21 cellular contexts compared by ENCODE assay signal in the genomic region with DNA sequence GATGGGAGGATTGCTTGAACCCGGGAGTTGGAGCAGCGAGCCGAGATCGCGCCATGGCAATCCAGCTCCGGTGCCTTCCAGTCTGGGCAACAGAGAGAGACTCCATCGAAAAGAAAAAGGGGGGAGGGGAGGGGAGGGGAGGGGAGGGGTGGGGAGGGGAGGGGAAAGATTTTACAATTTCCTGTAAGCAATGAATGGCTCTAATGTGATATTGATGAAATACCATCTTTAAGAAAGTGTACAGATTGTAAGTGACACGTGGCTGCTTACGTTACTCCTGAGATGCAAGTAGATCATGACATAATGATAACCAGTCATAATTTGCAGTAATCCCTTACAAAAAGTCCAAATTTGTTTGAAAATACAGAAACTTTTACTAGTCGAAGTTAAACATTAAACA. TPM values are rescaled to one million over a fixed set of nuclear protein-coding genes. Genes with fewer than 3 reads are reported as not detected.
DNase-seq lines count a peak whose midpoint lies in the region; ATAC-seq, FAIRE-seq and TF ChIP-seq lines count a peak whose summit lies in the region.
"Had no signal": no experiment of that assay in that cellular context is flagged by ENCODE, and none has a peak within 500 bp of the region (broad histone marks: within the 10 kb centered on the region; RNA-seq: fewer than 3 reads in every experiment).

No MANE protein-coding gene starts in this region.

- TF ChIP-seq CTCF in HEK293 (tag by site-specific recombination; IDR thresholded peaks at IDR 0.05) (no peak), H1 (IDR thresholded peaks at IDR 0.05; ENCODE audit: control extremely low read depth in 1 of 3, insufficient read depth in 1 of 3, low read depth in 1 of 3, low read length in 3 of 3) (no peak), neural crest cell (conservative IDR thresholded peaks at IDR 0.05) (no peak)

- CTCF ChIA-PET in HEK293 (lab: Yijun Ruan, JAX) (interaction anchor here (0.6 to 0.9 kb wide), 3 partner anchors 21 to 102 kb away, joined by 3 to 4 read pairs (median 3); no protein-coding TSS in a partner anchor), H1 (lab: Charles Lee; ENCODE audit: partially characterized antibody) (interaction anchor here (0.6 to 1.9 kb wide), 4 partner anchors 21 to 229 kb away, joined by 3 to 6 read pairs (median 3); no protein-coding TSS in a partner anchor)

- H3K56ac ChIP-seq in H1 (replicated peaks; ENCODE audit: insufficient read length, low read depth, low read length) = no peak overlapping the region

- H2BK12ac ChIP-seq in H1 (ENCODE audit: low read depth, low read length) = no peak overlapping the region

- peak; percentile 25 for DNase-seq in DMS53 treated with DMSO at 0.1 percent for 48 hours (lab: John Stamatoyannopoulos, UW; ENCODE audit: unreplicated experiment)
- no peak for DNase-seq in H1 (ENCODE audit: low read depth in 1 of 2, low spot score in 2 of 2)
- DNase-seq in neural crest cell (ENCODE audit: low read depth, low spot score) = no peak
- DNase-seq in GF-D8 (lab: John Stamatoyannopoulos, UW) = no peak
- DNase-seq: CD4-positive, alpha-beta T cell; COR-L47; DND-41; NCI-H1694 treated with DMSO at 0.1 percent for 48 hours; NCI-H2081 treated with DMSO at 0.1 percent for 48 hours; NCI-H446 treated with DMSO at 0.1 percent for 48 hours; NCI-H748 treated with DMSO at 0.1 percent for 48 hours; SIG-M5; T-helper 1 cell had no signal

- no peak for TF ChIP-seq RAD21 in H1 (IDR thresholded peaks at IDR 0.05 in 1 of 2, conservative IDR thresholded peaks at IDR 0.05 in 1 of 2; ENCODE audit: low read depth in 2 of 2, low read length in 2 of 2)

- 89% methylated on average over 3 of the region's 10 CpGs; no CpG with 5 or more reads in 1 of the 2 experiments for WGBS in H1 (ENCODE audit: extremely low coverage in 1 of 2, insufficient coverage in 1 of 2, insufficient read length in 1 of 2, insufficient replicate concordance in 2 of 2, low coverage in 1 of 2, low lambda C conversion rate in 2 of 2, missing lambda C conversion rate in 1 of 2), 2 experiments

- peaks cover 4% of the 10 kb centered on the region for H3K36me3 Mint-ChIP-seq in neural crest cell (ENCODE audit: low read depth)

- peaks cover 0 to 5% of the 10 kb centered on the region in 2 experiments; a peak in 2 of 4 replicates for H3K79me2 ChIP-seq in H1 (ENCODE audit: control insufficient read depth in 1 of 2, insufficient read depth in 2 of 2, low read length in 2 of 2)

- H4K20me1 ChIP-seq in H1 (replicated peaks in 1 of 2; ENCODE audit: control insufficient read depth in 1 of 2, insufficient read depth in 2 of 2, low read length in 2 of 2) = no peaks in the 10 kb centered on the region

- no peaks in the 10 kb centered on the region for H3K27me3 Mint-ChIP-seq in neural crest cell (ENCODE audit: low read depth)

- H2BK20ac ChIP-seq in H1 (ENCODE audit: low read length) = no peak overlapping the region

- peak overlapping the region; percentile 26 for H4K5ac ChIP-seq in H1 (ENCODE audit: insufficient read length, low read depth, low read length)

- no peak overlapping the region for H3K9ac ChIP-seq in H1 (replicated peaks in 1 of 4; ENCODE audit: extremely low read depth in 1 of 4, low read depth in 3 of 4, low read length in 3 of 4)
- H3K9ac ChIP-seq: KMS-11 had no signal

- no peak overlapping the region for H3K4ac ChIP-seq in H1 (replicated peaks; ENCODE audit: insufficient read length, low read depth, low read length)

- no peak overlapping the region for H2BK15ac ChIP-seq in H1 (ENCODE audit: low read length)

- H3K9me3 ChIP-seq in HEK293 (ENCODE audit: control insufficient read depth, insufficient read depth, low read depth, low read length) (no peaks in the 10 kb centered on the region), H1 (ENCODE audit: insufficient read depth in 2 of 2, low read depth in 1 of 2, low read length in 1 of 2) (no peaks in the 10 kb centered on the region)

- peak overlapping the region; percentile 27 for H3K4me3 Mint-ChIP-seq in neural crest cell
- H3K4me3 Mint-ChIP-seq: CD4-positive, alpha-beta T cell had no signal

- H2AK5ac ChIP-seq in H1 (ENCODE audit: low read depth, low read length) = no peak overlapping the region

- H3K14ac ChIP-seq in H1 (ENCODE audit: insufficient read length) = no peak overlapping the region

- no peak for TF ChIP-seq POLR2A in H1 (IDR thresholded peaks at IDR 0.05; ENCODE audit: control extremely low read depth in 1 of 2, low read depth in 2 of 2, low read length in 2 of 2)

- H3K27ac Mint-ChIP-seq in neural crest cell (ENCODE audit: unreplicated experiment) = no peak overlapping the region
- H3K27ac Mint-ChIP-seq: CD4-positive, alpha-beta T cell had no signal

- H3K36me3 ChIP-seq in HEK293 (ENCODE audit: control insufficient read depth in 2 of 2, insufficient read depth in 1 of 2, low read length in 2 of 2) (no peaks in the 10 kb centered on the region), H1 (ENCODE audit: control insufficient read depth in 2 of 4, insufficient read depth in 4 of 4, low read length in 3 of 4) (no peaks in the 10 kb centered on the region; a peak in 1 of 8 replicates)

- H2BK120ac ChIP-seq in H1 (replicated peaks; ENCODE audit: low read depth, low read length) = no peak overlapping the region

- peaks cover 24% of the 10 kb centered on the region for H3K4me1 Mint-ChIP-seq in neural crest cell

- TF ChIP-seq EP300 in H1 (IDR thresholded peaks at IDR 0.05; ENCODE audit: borderline replicate concordance in 1 of 2, low read depth in 2 of 2, low read length in 2 of 2) = no peak

- H4K8ac ChIP-seq in H1 (ENCODE audit: extremely low read depth, insufficient read depth, low read length) = no peak overlapping the region; the same call in 1 of the 2 replicates

- H3K27ac ChIP-seq in HEK293 (ENCODE audit: extremely low read depth, low read depth, low read length) (no peak overlapping the region), H1 (ENCODE audit: low read depth, low read length) (no peak overlapping the region)
- H3K27ac ChIP-seq: HL-60, KMS-11 had no signal

- no peak overlapping the region for H3K18ac ChIP-seq in H1 (ENCODE audit: extremely low read depth, low read length)

- no peak overlapping the region for H3K23ac ChIP-seq in H1 (ENCODE audit: insufficient read length)

- no peak for FAIRE-seq in H1 (lab: Jason Lieb, UNC)
- FAIRE-seq: GM12892, H54 had no signal

- peaks cover 3% of the 10 kb centered on the region for H3K23me2 ChIP-seq in H1 (ENCODE audit: low read depth, low read length)

- H3K79me1 ChIP-seq in H1 (ENCODE audit: low read depth, low read length) = no peaks in the 10 kb centered on the region

- H2AFZ ChIP-seq in H1 (ENCODE audit: low read length) = no peak overlapping the region

- H3K4me2 ChIP-seq in H1 (ENCODE audit: insufficient read depth in 1 of 2, low read depth in 2 of 2, low read length in 2 of 2) = peak overlapping the region; percentile 25 to 79; a peak in 3 of 4 replicates
- H3K4me2 ChIP-seq: KMS-11 had no signal

- no peaks in the 10 kb centered on the region for H3K27me3 ChIP-seq in H1 (replicated peaks in 1 of 4; ENCODE audit: control insufficient read depth in 3 of 4, extremely low read depth in 1 of 4, insufficient read depth in 3 of 4, low read length in 3 of 4)

- ATAC-seq in HG03095 (IDR thresholded peaks at IDR 0.05; ENCODE audit: unreplicated experiment) (no peak), GM18511 (IDR thresholded peaks at IDR 0.05; ENCODE audit: unreplicated experiment) (no peak)

- H3K4me3 ChIP-seq in HEK293 (ENCODE audit: low read depth, low read length) (no peak overlapping the region), H1 (ENCODE audit: extremely low read depth in 1 of 4, insufficient read depth in 2 of 4, low read depth in 3 of 4, low read length in 4 of 4) (peak overlapping the region in 1 of 4 experiments; percentile 79; a peak in 1 of 8 replicates)

- no peak overlapping the region for H2BK5ac ChIP-seq in H1 (ENCODE audit: low read depth, low read length)

- POLR2A ChIA-PET in HEK293 (lab: Yijun Ruan, JAX) = interaction anchor here (0.6 to 1.6 kb wide), 3 partner anchors 15 to 28 kb away, joined by 3 to 10 read pairs (median 4); a partner anchor contains a TSS
- POLR2A ChIA-PET in H1 (lab: Charles Lee; ENCODE audit: partially characterized antibody) = interaction anchor here (0.6 to 1.8 kb wide), 8 partner anchors 10 to 1123 kb away, joined by 3 to 15 read pairs (median 4); a partner anchor contains a TSS

- H3K4me1 ChIP-seq in HEK293 (ENCODE audit: control insufficient read depth, insufficient read depth, low read length) (no peaks in the 10 kb centered on the region; the same call in 1 of the 2 replicates), H1 (replicated peaks in 1 of 4; ENCODE audit: control insufficient read depth in 3 of 4, insufficient read depth in 4 of 4, low read length in 3 of 4) (peaks cover 4 to 21% (median 14%) of the 10 kb centered on the region in 4 experiments; a peak in 5 of 7 replicates)

- H3K9me3 Mint-ChIP-seq in neural crest cell = no peaks in the 10 kb centered on the region

- no peak overlapping the region for H4K91ac ChIP-seq in H1 (replicated peaks; ENCODE audit: insufficient read length, low read length)

TF ChIP-seq in H1, 55 proteins besides CTCF, POLR2A, EP300 and RAD21 (continues in another document):
- TF ChIP-seq RBBP5 (IDR thresholded peaks at IDR 0.05; ENCODE audit: borderline replicate concordance, low read depth, low read length) = no peak
- no peak for TF ChIP-seq NRF1 (IDR thresholded peaks at IDR 0.05; ENCODE audit: low read depth, low read length)

RNA-seq across cellular contexts. Expression of a gene that starts 1.4 kb away (rescaled TPM):
- total RNA-seq in H1 (2021; fragmentation: NEBNext Ultra II Directional; extraction: Animal tissue kit (Norgen Biotek cat#: 25700)) = 6.9 and 8.7 TPM in 2 replicates
- polyA plus RNA-seq in H1 (2011; rRNA removed) = 1.9 and 15.7 TPM in 2 replicates
- 4.0 TPM for polyA plus RNA-seq in H1 (2011; cell fraction: cytosol; rRNA removed)
- polyA plus RNA-seq in H1 (2011; cell fraction: nucleus; rRNA removed) = 5.0 TPM
- 7.2 to 10.4 TPM (median 8.7 TPM) in 4 replicates for polyA plus RNA-seq in H1 (2012, experiment 1 of 2)
- polyA plus RNA-seq in H1 (2012, experiment 2 of 2) = 1.1 TPM
- 3.3 TPM for polyA plus RNA-seq in H1 (2013, experiment 1 of 2)
- 3.1 TPM for polyA plus RNA-seq in H1 (2013, experiment 2 of 2)
- polyA minus RNA-seq in H1 (2011; rRNA and poly(A)+ RNA removed) = 6.5 and 6.6 TPM in 2 replicates
- 2.9 TPM for polyA minus RNA-seq in H1 (2011; cell fraction: cytosol; rRNA and poly(A)+ RNA removed)
- polyA minus RNA-seq in H1 (2011; cell fraction: nucleus; rRNA and poly(A)+ RNA removed) = 15.9 TPM
- total RNA-seq in neural crest cell = 2.2 and 4.2 TPM in 2 replicates
- total RNA-seq: CD4-positive, alpha-beta T cell; HT-29 had no signal

RNA-seq across cellular contexts. Expression of a gene that starts 26.7 kb away (rescaled TPM):
- total RNA-seq in H1 (2021; fragmentation: NEBNext Ultra II Directional; extraction: Animal tissue kit (Norgen Biotek cat#: 25700)) = 18.6 and 23.9 TPM in 2 replicates
- polyA plus RNA-seq in H1 (2011; rRNA removed) = 1.3 and 2.8 TPM in 2 replicates
- 4.0 TPM for polyA plus RNA-seq in H1 (2011; cell fraction: cytosol; rRNA removed)
- 4.4 TPM for polyA plus RNA-seq in H1 (2011; cell fraction: nucleus; rRNA removed)
- 5.9 to 11.9 TPM (median 7.1 TPM) in 4 replicates for polyA plus RNA-seq in H1 (2012, experiment 1 of 2)
- 1.3 TPM for polyA plus RNA-seq in H1 (2012, experiment 2 of 2)
- polyA plus RNA-seq in H1 (2013, experiment 1 of 2) = 11.9 TPM
- polyA plus RNA-seq in H1 (2013, experiment 2 of 2) = 13.1 TPM
- polyA minus RNA-seq in H1 (2011; rRNA and poly(A)+ RNA removed) = 12.2 and 19.1 TPM in 2 replicates
- 17.6 TPM for polyA minus RNA-seq in H1 (2011; cell fraction: cytosol; rRNA and poly(A)+ RNA removed)
- polyA minus RNA-seq in H1 (2011; cell fraction: nucleus; rRNA and poly(A)+ RNA removed) = 71.4 TPM
- total RNA-seq in neural crest cell = 16.6 and 17.4 TPM in 2 replicates
